Comparison of ENCODE assay signal across 20 cellular contexts in genomic region chr12:68350753-68351152, GRCh38. TPM values are rescaled to one million over a fixed set of nuclear protein-coding genes. Genes with fewer than 3 reads are reported as not detected.
A peak's percentile ranks its signal among the peaks of the same experiment; 100 is the strongest.
DNase-seq lines count a peak whose midpoint lies in the region; ATAC-seq and TF ChIP-seq lines count a peak whose summit lies in the region.
"Had no signal": no experiment of that assay in that cellular context is flagged by ENCODE, and none has a peak within 500 bp of the region (broad histone marks: within the 10 kb centered on the region; RNA-seq: fewer than 3 reads in every experiment).

No MANE protein-coding gene starts in this region.

- H3K4me1 Mint-ChIP-seq in chondrocyte (ENCODE audit: low read depth), result peaks cover 14% of the 10 kb centered on the region
- H3K4me1 Mint-ChIP-seq: endodermal cell had no signal

- no peak for ATAC-seq in HG03097 (IDR thresholded peaks at IDR 0.05; ENCODE audit: low FRiP score, unreplicated experiment)
- ATAC-seq: left colon had no signal

- H3K36me3 Mint-ChIP-seq in chondrocyte (ENCODE audit: low read depth), result no peaks in the 10 kb centered on the region
- H3K36me3 Mint-ChIP-seq: mesothelial cell of epicardium had no signal

- DNase-seq in EL, result peak; percentile 62
- peak; percentile 58 for DNase-seq in NCI-H226
- no peak for DNase-seq in chondrocyte (ENCODE audit: low spot score)
- DNase-seq in mesenchymal stem cell, result no peak
- DNase-seq in DMS79 (lab: John Stamatoyannopoulos, UW), result no peak
- DNase-seq in stimulated activated CD8-positive, alpha-beta memory T cell treated with anti-CD3 and anti-CD28 coated beads, Interleukin-4, amount 100 ng/mL, for 48 hours, result no peak
- DNase-seq in neuronal stem cell (ENCODE audit: low spot score), result no peak
- DNase-seq: activated CD4-positive, alpha-beta T cell treated with anti-CD3 and anti-CD28 coated beads, Interleukin-2, amount 50 U/mL, for 4 hours; activated T-cell treated with anti-CD3 and anti-CD28 coated beads for 4 hours; CD4-positive, CD25-positive, alpha-beta regulatory T cell; endodermal cell; foreskin melanocyte; left colon; nephron progenitor cell; SIG-M5; substantia nigra had no signal

- H3K27ac Mint-ChIP-seq in chondrocyte (ENCODE audit: unreplicated experiment), result peak overlapping the region; percentile 24
- H3K27ac Mint-ChIP-seq: CD4-positive, CD25-positive, alpha-beta regulatory T cell; endodermal cell; mesothelial cell of epicardium; T-helper 1 cell treated with Interleukin-12 subunit alpha and Interleukin-12 subunit beta and Interleukin-4 antibody, amounts not matched to agents 30 μg/mL and 1 μg/mL, for 36 hours had no signal

- H3K4me3 ChIP-seq in mesenchymal stem cell (ENCODE audit: insufficient read depth in 1 of 2, low read depth in 1 of 2, low read length in 2 of 2) (peak overlapping the region in 1 of 2 experiments; percentile 22), neuronal stem cell (ENCODE audit: low read length in 2 of 2) (no peak overlapping the region)

- H3K27me3 ChIP-seq in mesenchymal stem cell (ENCODE audit: control insufficient read depth in 1 of 2, insufficient read depth in 1 of 2, low read length in 2 of 2), result no peaks in the 10 kb centered on the region
- H3K27me3 ChIP-seq in neuronal stem cell (ENCODE audit: control insufficient read depth in 3 of 3, insufficient read depth in 3 of 3, low read depth in 1 of 3, low read length in 3 of 3), result no peaks in the 10 kb centered on the region

- H4K8ac ChIP-seq in mesenchymal stem cell (ENCODE audit: low read length) (no peak overlapping the region), neuronal stem cell (ENCODE audit: low read depth, low read length) (no peak overlapping the region)

- H3K4ac ChIP-seq in mesenchymal stem cell (ENCODE audit: low read depth in 1 of 2, low read length in 2 of 2) (no peak overlapping the region), neuronal stem cell (ENCODE audit: low read length) (no peak overlapping the region)

- no peaks in the 10 kb centered on the region for H3K4me1 ChIP-seq in mesenchymal stem cell (ENCODE audit: control insufficient read depth, insufficient read depth, low read depth, low read length)
- peaks cover 0 to 3% of the 10 kb centered on the region in 2 donors for H3K4me1 ChIP-seq in neuronal stem cell (ENCODE audit: control insufficient read depth in 2 of 2, insufficient read depth in 1 of 2, low read depth in 1 of 2, low read length in 2 of 2)

- WGBS in mesenchymal stem cell, result 47% methylated on average over 3 of the region's 3 CpGs
- WGBS in neuronal stem cell (ENCODE audit: extremely low coverage in 2 of 2, insufficient read length in 2 of 2, insufficient replicate concordance in 1 of 2), 2 donors, result no CpG with 5 or more reads among the region's 3 CpGs

- H3K23ac ChIP-seq in mesenchymal stem cell (ENCODE audit: low read length in 2 of 2) (no peak overlapping the region), neuronal stem cell (ENCODE audit: low read depth, low read length, poor library complexity) (no peak overlapping the region)

- H3K36me3 ChIP-seq in mesenchymal stem cell (ENCODE audit: control insufficient read depth in 1 of 2, insufficient read depth in 2 of 2, low read depth in 1 of 2, low read length in 2 of 2), result no peaks in the 10 kb centered on the region
- H3K36me3 ChIP-seq in neuronal stem cell (replicated peaks in 1 of 2; ENCODE audit: control insufficient read depth in 2 of 2, insufficient read depth in 2 of 2, low read length in 2 of 2), result no peaks in the 10 kb centered on the region

- no peak overlapping the region for H2AK5ac ChIP-seq in mesenchymal stem cell (ENCODE audit: low read length, severe bottlenecking)
- H2AK5ac ChIP-seq in neuronal stem cell (ENCODE audit: low read depth, low read length), result no peak overlapping the region

- H3K9me3 ChIP-seq in mesenchymal stem cell (ENCODE audit: control insufficient read depth, low read length) (no peaks in the 10 kb centered on the region), neuronal stem cell (replicated peaks in 1 of 2; ENCODE audit: control insufficient read depth in 2 of 2, insufficient read depth in 1 of 2, low read depth in 1 of 2, low read length in 2 of 2) (no peaks in the 10 kb centered on the region)

- H3K79me1 ChIP-seq in mesenchymal stem cell (replicated peaks; ENCODE audit: low read length, poor library complexity, severe bottlenecking) (no peaks in the 10 kb centered on the region), neuronal stem cell (ENCODE audit: low read depth, low read length) (no peaks in the 10 kb centered on the region)

- H3K14ac ChIP-seq in mesenchymal stem cell (ENCODE audit: low read length in 2 of 2), result no peak overlapping the region
- no peak overlapping the region for H3K14ac ChIP-seq in neuronal stem cell (ENCODE audit: low read length)

- no peak for TF ChIP-seq CTCF in chondrocyte (IDR thresholded peaks at IDR 0.05)

- no peak overlapping the region for H2BK15ac ChIP-seq in mesenchymal stem cell (ENCODE audit: low read depth, poor library complexity, severe bottlenecking)
- no peak overlapping the region for H2BK15ac ChIP-seq in neuronal stem cell (ENCODE audit: low read length)

- no peak overlapping the region for H4K91ac ChIP-seq in mesenchymal stem cell (ENCODE audit: low read length)
- H4K91ac ChIP-seq in neuronal stem cell (ENCODE audit: low read depth, low read length, poor library complexity), result no peak overlapping the region

- H3K18ac ChIP-seq in mesenchymal stem cell (ENCODE audit: low read depth in 1 of 2, low read length in 2 of 2) (no peak overlapping the region), neuronal stem cell (ENCODE audit: low read length) (no peak overlapping the region)

- no peak overlapping the region for H3K4me3 Mint-ChIP-seq in chondrocyte (ENCODE audit: unreplicated experiment)
- H3K4me3 Mint-ChIP-seq: CD4-positive, CD25-positive, alpha-beta regulatory T cell; endodermal cell; mesothelial cell of epicardium; nephron progenitor cell; T-helper 1 cell treated with Interleukin-12 subunit alpha and Interleukin-12 subunit beta and Interleukin-4 antibody, amounts not matched to agents 30 μg/mL and 1 μg/mL, for 36 hours had no signal

- no peak overlapping the region for H3K27ac ChIP-seq in mesenchymal stem cell (ENCODE audit: low read length, poor library complexity, severe bottlenecking)
- H3K27ac ChIP-seq in neuronal stem cell (replicated peaks; ENCODE audit: low read length), result no peak overlapping the region
- H3K27ac ChIP-seq: VCaP had no signal

- H3K9me3 Mint-ChIP-seq in chondrocyte (ENCODE audit: low read depth), result no peaks in the 10 kb centered on the region
- H3K9me3 Mint-ChIP-seq: endodermal cell, mesothelial cell of epicardium, nephron progenitor cell had no signal

- H2BK5ac ChIP-seq in mesenchymal stem cell (ENCODE audit: low read depth, low read length, poor library complexity, severe bottlenecking) (no peak overlapping the region), neuronal stem cell (ENCODE audit: low read length) (no peak overlapping the region)

- peak overlapping the region; percentile 39 for H3K9ac ChIP-seq in mesenchymal stem cell (ENCODE audit: low read length)
- H3K9ac ChIP-seq in neuronal stem cell (ENCODE audit: low read depth, low read length, poor library complexity), result no peak overlapping the region

- no peak overlapping the region for H3K4me2 ChIP-seq in mesenchymal stem cell (ENCODE audit: low read length, poor library complexity, severe bottlenecking)
- no peak overlapping the region for H3K4me2 ChIP-seq in neuronal stem cell (ENCODE audit: insufficient read depth, low read length, poor library complexity, severe bottlenecking)

- peaks cover 5% of the 10 kb centered on the region for H3K27me3 Mint-ChIP-seq in chondrocyte (ENCODE audit: low read depth)

- H2AFZ ChIP-seq in mesenchymal stem cell (ENCODE audit: low read depth, low read length) (no peak overlapping the region), neuronal stem cell (ENCODE audit: low read length) (no peak overlapping the region)

- no peak overlapping the region for H2BK120ac ChIP-seq in mesenchymal stem cell (ENCODE audit: low read depth, low read length)
- no peak overlapping the region for H2BK120ac ChIP-seq in neuronal stem cell (ENCODE audit: low read depth, low read length)

- H2BK12ac ChIP-seq in mesenchymal stem cell (ENCODE audit: low read length in 2 of 2) (peak overlapping the region in 1 of 2 experiments; percentile 35), neuronal stem cell (ENCODE audit: low read length) (no peak overlapping the region)

RNA-seq across cellular contexts. Expression of gene MDM1, which starts 18.6 kb away (rescaled TPM):
- 9.5 to 10.9 TPM (median 10.0 TPM) in 3 replicates for total RNA-seq in chondrocyte
- polyA plus RNA-seq in mesenchymal stem cell (2013, experiment 1 of 2), result 4.2 TPM
- 4.4 TPM for polyA plus RNA-seq in mesenchymal stem cell (2013, experiment 2 of 2)
- polyA plus RNA-seq in neuronal stem cell (2013, experiment 1 of 2), result 15.0 TPM
- polyA plus RNA-seq in neuronal stem cell (2013, experiment 2 of 2), result 14.8 TPM

Comparison
In these comparisons a context has a peak if more than half of its experiments do, and no peak if none do; other contexts are left out.
1. DNase-seq: peak in EL (single experiment) and NCI-H226 (single experiment); none in chondrocyte (single experiment), mesenchymal stem cell (single experiment), DMS79 (single experiment), stimulated activated CD8-positive, alpha-beta memory T cell treated with anti-CD3 and anti-CD28 coated beads, Interleukin-4, amount 100 ng/mL, for 48 hours (single experiment) and neuronal stem cell (single experiment).